9 cellular contexts compared by ENCODE assay signal in the genomic region with DNA sequence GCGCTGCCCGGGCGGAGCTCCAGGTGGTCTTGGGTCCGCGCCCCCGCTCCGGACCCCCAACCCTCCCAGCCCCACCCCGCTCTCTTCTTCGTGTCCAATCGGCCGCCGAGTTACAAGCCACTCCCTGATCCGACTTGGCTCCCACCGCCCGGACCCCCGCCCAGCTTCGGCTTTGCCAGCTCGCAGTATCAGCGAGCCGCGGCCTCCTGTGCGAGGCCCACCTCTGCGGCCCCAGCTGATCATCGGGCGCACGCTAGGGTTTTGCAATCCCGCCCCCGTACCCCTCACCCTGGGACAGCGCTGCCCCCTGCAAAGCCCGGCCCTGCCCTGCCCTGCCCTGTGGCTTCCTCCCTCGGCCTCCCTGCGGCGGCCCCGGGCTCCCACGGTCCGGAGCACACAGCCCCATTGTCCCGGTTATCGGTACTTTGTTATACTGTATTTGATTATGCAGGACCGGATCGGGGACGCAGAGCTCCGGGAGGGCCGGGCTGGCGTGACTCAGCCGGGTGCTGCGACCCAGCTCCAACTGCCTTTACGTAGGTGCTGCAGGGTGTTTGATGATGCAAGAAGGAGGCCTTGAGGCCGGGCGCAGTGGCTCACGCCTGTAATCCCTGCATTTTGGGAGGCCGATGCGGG. TPM values are rescaled to one million over a fixed set of nuclear protein-coding genes. Genes with fewer than 3 reads are reported as not detected.
DNase-seq lines count a peak whose midpoint lies in the region; ATAC-seq and TF ChIP-seq lines count a peak whose summit lies in the region.
"Had no signal": no experiment of that assay in that cellular context is flagged by ENCODE, and none has a peak within 500 bp of the region (broad histone marks: within the 10 kb centered on the region; RNA-seq: fewer than 3 reads in every experiment).

No MANE protein-coding gene starts in this region.

- peak overlapping the region; percentile 81 to 93 (median 86) for H3K27ac ChIP-seq in Peyer's patch
- H3K27ac ChIP-seq: KMS-11 had no signal

- peak; percentile 77 for DNase-seq in DMS79 (lab: John Stamatoyannopoulos, UW)
- DNase-seq in Peyer's patch = peak; percentile 40 to 78 (median 72)
- DNase-seq in activated naive CD8-positive, alpha-beta T cell treated with anti-CD3 and anti-CD28 coated beads, Interleukin-2, amount 50 U/mL, for 24 hours = peak; percentile 57
- DNase-seq in stimulated activated CD4-positive, alpha-beta T cell treated with anti-CD3 and anti-CD28 coated beads, Interleukin-1b, Interleukin-23, amount 100 ng/mL, for 48 hours = peak; percentile 54
- DNase-seq in NCI-H2107 treated with DMSO at 0.1 percent for 48 hours (lab: John Stamatoyannopoulos, UW; ENCODE audit: unreplicated experiment) = no peak

- H3K4me1 Mint-ChIP-seq in activated naive CD8-positive, alpha-beta T cell treated with anti-CD3 and anti-CD28 coated beads, Interleukin-2, amount 50 U/mL, for 24 hours = peaks cover 22% of the 10 kb centered on the region

- peak; percentile 29 to 30 for TF ChIP-seq POLR2A in Peyer's patch (IDR thresholded peaks at IDR 0.05)

- no peaks in the 10 kb centered on the region for H3K9me3 ChIP-seq in Peyer's patch

- ATAC-seq in HG03039 (IDR thresholded peaks at IDR 0.05; ENCODE audit: unreplicated experiment) (peak; percentile 18), GM18861 (IDR thresholded peaks at IDR 0.05; ENCODE audit: unreplicated experiment) (no peak)
- ATAC-seq in activated naive CD8-positive, alpha-beta T cell treated with anti-CD3 and anti-CD28 coated beads, Interleukin-2, amount 50 U/mL, for 24 hours = peak; percentile 47

- H3K27me3 ChIP-seq in Peyer's patch = no peaks in the 10 kb centered on the region

- H3K36me3 ChIP-seq in Peyer's patch = peaks cover 0 to 6% (median 0%) of the 10 kb centered on the region in 3 donors

- peak overlapping the region; percentile 54 for H3K4me3 Mint-ChIP-seq in activated naive CD8-positive, alpha-beta T cell treated with anti-CD3 and anti-CD28 coated beads, Interleukin-2, amount 50 U/mL, for 24 hours

- H3K4me3 ChIP-seq in Peyer's patch (peak overlapping the region; percentile 58 to 88 (median 78)), iPS-11a (ENCODE audit: low read depth, low read length) (peak overlapping the region; percentile 21)

- H3K27ac Mint-ChIP-seq in activated naive CD8-positive, alpha-beta T cell treated with anti-CD3 and anti-CD28 coated beads, Interleukin-2, amount 50 U/mL, for 24 hours = peak overlapping the region; percentile 73

- TF ChIP-seq CTCF in Peyer's patch (IDR thresholded peaks at IDR 0.05) = no peak

- peaks cover 0 to 11% (median 3%) of the 10 kb centered on the region in 4 donors for H3K4me1 ChIP-seq in Peyer's patch

- no peaks in the 10 kb centered on the region for H3K27me3 Mint-ChIP-seq in activated naive CD8-positive, alpha-beta T cell treated with anti-CD3 and anti-CD28 coated beads, Interleukin-2, amount 50 U/mL, for 24 hours

- peaks cover 16% of the 10 kb centered on the region for H3K36me3 Mint-ChIP-seq in activated naive CD8-positive, alpha-beta T cell treated with anti-CD3 and anti-CD28 coated beads, Interleukin-2, amount 50 U/mL, for 24 hours (ENCODE audit: low read depth)

- H3K9me3 Mint-ChIP-seq in activated naive CD8-positive, alpha-beta T cell treated with anti-CD3 and anti-CD28 coated beads, Interleukin-2, amount 50 U/mL, for 24 hours = no peaks in the 10 kb centered on the region

RNA-seq across cellular contexts. Expression of a gene that starts 0.6 kb away (rescaled TPM):
- 10 to 100 TPM; 14.9 to 44.2 (median 34.6) TPM for total RNA-seq in Peyer's patch

RNA-seq across cellular contexts. Expression of a gene that starts 10.1 kb away (rescaled TPM):
- 10 to 100 TPM in 3 of 4 donors, 1 to 10 TPM in 1; 6.8 to 23.1 (median 14.1) TPM for total RNA-seq in Peyer's patch

RNA-seq across cellular contexts. Expression of a gene that starts 14.8 kb away (rescaled TPM):
- 10 to 100 TPM; 28.0 to 66.8 (median 42.8) TPM for total RNA-seq in Peyer's patch

RNA-seq across cellular contexts. Expression of a gene that starts 34.9 kb away (rescaled TPM):
- total RNA-seq in Peyer's patch = 100 to 1,000 TPM; 223 to 465 (median 285) TPM

RNA-seq across cellular contexts. Expression of a gene that starts 40.0 kb away (rescaled TPM):
- 10 to 100 TPM; 10.1 to 52.8 (median 15.8) TPM for total RNA-seq in Peyer's patch
